ENCODE assay signal across 10 cellular contexts in genomic region chr19:46297700-46298476, GRCh38. TPM values are rescaled to one million over a fixed set of nuclear protein-coding genes. Genes with fewer than 3 reads are reported as not detected.
DNase-seq lines count a peak whose midpoint lies in the region; ATAC-seq and TF ChIP-seq lines count a peak whose summit lies in the region.
"Had no signal": no experiment of that assay in that cellular context is flagged by ENCODE, and none has a peak within 500 bp of the region (broad histone marks: within the 10 kb centered on the region; RNA-seq: fewer than 3 reads in every experiment).

No MANE protein-coding gene starts in this region.

- H3K9me1 ChIP-seq in IMR-90 (ENCODE audit: insufficient read depth, low read length) = no peaks in the 10 kb centered on the region

- no peak for TF ChIP-seq RAD21 in IMR-90 (IDR thresholded peaks at IDR 0.05; ENCODE audit: low read length)

- WGBS in IMR-90 (ENCODE audit: extremely low coverage in 2 of 2, insufficient read length in 1 of 2), 2 experiments = 9% methylated on average over 6 of the region's 19 CpGs; no CpG with 5 or more reads in 1 of the 2 experiments
- WGBS in ectodermal cell, 2 experiments = 73 to 74% methylated on average over 18 of the region's 19 CpGs
- WGBS in right lobe of liver (ENCODE audit: insufficient coverage, low coverage, low lambda C conversion rate, missing lambda C conversion rate) = 14% methylated on average over 5 of the region's 19 CpGs

- no peak overlapping the region for H2BK5ac ChIP-seq in IMR-90 (ENCODE audit: low read depth, low read length, poor library complexity, severe bottlenecking)

- intact Hi-C loops in IMR-90 (cut with micrococcal nuclease) = no loop called here
- intact Hi-C loops in right lobe of liver (cut with DNase I) = no loop called here

- TF ChIP-seq POLR2A in IMR-90 (IDR thresholded peaks at IDR 0.05; ENCODE audit: low read depth, low read length) (no peak), right lobe of liver (IDR thresholded peaks at IDR 0.05) (no peak)

- no peak for TF ChIP-seq CTCF in IMR-90 (conservative IDR thresholded peaks at IDR 0.05; ENCODE audit: low read depth, low read length)
- TF ChIP-seq CTCF in right lobe of liver (IDR thresholded peaks at IDR 0.05) = peak in 1 of 4 donors; percentile 13

- H3K36me3 ChIP-seq in IMR-90 (ENCODE audit: control insufficient read depth, insufficient read depth, low read length) = no peaks in the 10 kb centered on the region
- no peaks in the 10 kb centered on the region for H3K36me3 ChIP-seq in ectodermal cell (ENCODE audit: control insufficient read depth, insufficient read depth, low read length)
- H3K36me3 ChIP-seq in right lobe of liver = no peaks in the 10 kb centered on the region
- no peaks in the 10 kb centered on the region for H3K36me3 ChIP-seq in subcutaneous abdominal adipose tissue (ENCODE audit: control insufficient read depth in 5 of 5, insufficient read depth in 5 of 5, low read length in 5 of 5)

- H3K9me3 ChIP-seq in IMR-90 (ENCODE audit: control insufficient read depth, insufficient read depth, low read length) = peaks cover 6% of the 10 kb centered on the region
- no peaks in the 10 kb centered on the region for H3K9me3 ChIP-seq in ectodermal cell (ENCODE audit: control insufficient read depth, low read length)
- no peaks in the 10 kb centered on the region for H3K9me3 ChIP-seq in right lobe of liver
- peaks cover 0 to 4% (median 0%) of the 10 kb centered on the region in 5 donors for H3K9me3 ChIP-seq in subcutaneous abdominal adipose tissue (ENCODE audit: control insufficient read depth in 5 of 5, low read length in 5 of 5)

- no peaks in the 10 kb centered on the region for H3K4me1 Mint-ChIP-seq in activated T-helper 17 cell treated with anti-CD3 and anti-CD28 coated beads, Interleukin-2, amount 50 U/mL, for 72 hours

- no peak overlapping the region for H2BK20ac ChIP-seq in IMR-90 (ENCODE audit: low read depth, low read length)

- no peak overlapping the region for H3K9ac ChIP-seq in IMR-90 (ENCODE audit: low read depth, low read length)
- H3K9ac ChIP-seq in subcutaneous abdominal adipose tissue (ENCODE audit: low read length in 5 of 5) = peak overlapping the region in 2 of 5 donors; percentile 16 to 76

- H4K8ac ChIP-seq in IMR-90 (ENCODE audit: low read depth in 2 of 2, low read length in 2 of 2) = no peak overlapping the region

- no peak overlapping the region for H3K14ac ChIP-seq in IMR-90 (replicated peaks; ENCODE audit: low read depth, low read length)

- H3K27ac Mint-ChIP-seq in activated T-helper 17 cell treated with anti-CD3 and anti-CD28 coated beads, Interleukin-2, amount 50 U/mL, for 72 hours = no peak overlapping the region
- H3K27ac Mint-ChIP-seq: effector memory CD8-positive, alpha-beta T cell had no signal

- no peaks in the 10 kb centered on the region for H3K9me3 Mint-ChIP-seq in activated T-helper 17 cell treated with anti-CD3 and anti-CD28 coated beads, Interleukin-2, amount 50 U/mL, for 72 hours
- H3K9me3 Mint-ChIP-seq: effector memory CD8-positive, alpha-beta T cell had no signal

- ATAC-seq in IMR-90 (ENCODE audit: low read depth) (no peak), right lobe of liver (no peak), HG03196 (IDR thresholded peaks at IDR 0.05; ENCODE audit: unreplicated experiment) (no peak)
- no peak for ATAC-seq in activated T-helper 17 cell treated with anti-CD3 and anti-CD28 coated beads, Interleukin-2, amount 50 U/mL, for 72 hours (replicated peaks)
- no peak for ATAC-seq in stimulated activated naive CD8-positive, alpha-beta T cell treated with anti-CD3 and anti-CD28 coated beads, Interleukin-15, Interleukin-2, amounts not matched to agents 100 U/mL and 50 U/mL, for 24 hours
- ATAC-seq: effector memory CD8-positive, alpha-beta T cell had no signal

- H3K79me1 ChIP-seq in IMR-90 (ENCODE audit: low read depth in 1 of 2, low read length in 2 of 2) = no peaks in the 10 kb centered on the region

- in situ Hi-C loops in IMR-90 (cut with MboI; ENCODE audit: low sequenced_read_pairs) = no loop called here

- DNase-seq in IMR-90 (no peak), right lobe of liver (peak in 2 of 3 donors; percentile 59 to 65), NOMO-1 treated with DMSO at 0.1 percent for 48 hours (lab: John Stamatoyannopoulos, UW; ENCODE audit: unreplicated experiment) (no peak)
- DNase-seq in stimulated activated naive CD8-positive, alpha-beta T cell treated with anti-CD3 and anti-CD28 coated beads, Interleukin-15, Interleukin-2, amounts not matched to agents 100 U/mL and 50 U/mL, for 24 hours = no peak
- DNase-seq: effector memory CD8-positive, alpha-beta T cell had no signal

- H3K18ac ChIP-seq in IMR-90 (ENCODE audit: low read depth, low read length) = no peak overlapping the region

- H3K4me3 ChIP-seq in IMR-90 (ENCODE audit: insufficient read depth, low read depth, low read length) (no peak overlapping the region), ectodermal cell (ENCODE audit: insufficient read depth, low read depth, low read length) (peak overlapping the region; percentile 73), right lobe of liver (peak overlapping the region in 2 of 3 donors; percentile 16 to 26), subcutaneous abdominal adipose tissue (ENCODE audit: low read depth in 1 of 5, low read length in 5 of 5) (peak overlapping the region in 4 of 5 donors; percentile 61 to 82 (median 69))

- H2AK9ac ChIP-seq in IMR-90 (replicated peaks; ENCODE audit: low read depth, low read length, poor library complexity) = peak overlapping the region; percentile 9

- H3K27me3 Mint-ChIP-seq in activated T-helper 17 cell treated with anti-CD3 and anti-CD28 coated beads, Interleukin-2, amount 50 U/mL, for 72 hours = peaks cover 31% of the 10 kb centered on the region

- BruUV-seq in IMR-90 (replicated peaks; lab: Mats Ljungman, UMichigan) = no TSS peak

- H4K5ac ChIP-seq in IMR-90 (ENCODE audit: low read depth, low read length) = no peak overlapping the region

- no peaks in the 10 kb centered on the region for H4K20me1 ChIP-seq in IMR-90 (ENCODE audit: insufficient read depth, low read length)

- H3K4me1 ChIP-seq in IMR-90 (ENCODE audit: control insufficient read depth, insufficient read depth, low read length) = peaks cover 6% of the 10 kb centered on the region; the same call in 1 of the 2 replicates
- peaks cover 19% of the 10 kb centered on the region for H3K4me1 ChIP-seq in ectodermal cell (ENCODE audit: control insufficient read depth, insufficient read depth, low read length)
- H3K4me1 ChIP-seq in right lobe of liver = peaks cover 0 to 27% (median 11%) of the 10 kb centered on the region in 4 donors
- peaks cover 6 to 46% (median 44%) of the 10 kb centered on the region in 5 donors for H3K4me1 ChIP-seq in subcutaneous abdominal adipose tissue (ENCODE audit: control insufficient read depth in 5 of 5, insufficient read depth in 5 of 5, low read length in 5 of 5)

- H2AFZ ChIP-seq in IMR-90 (replicated peaks; ENCODE audit: low read length, poor library complexity) = no peak overlapping the region

- peaks cover 53% of the 10 kb centered on the region for H3K27me3 ChIP-seq in IMR-90 (ENCODE audit: control insufficient read depth, insufficient read depth, low read length)
- no peaks in the 10 kb centered on the region for H3K27me3 ChIP-seq in ectodermal cell (ENCODE audit: control insufficient read depth, insufficient read depth, low read length, poor library complexity, severe bottlenecking)
- H3K27me3 ChIP-seq in right lobe of liver = no peaks in the 10 kb centered on the region
- peaks cover 0 to 6% (median 5%) of the 10 kb centered on the region in 5 donors for H3K27me3 ChIP-seq in subcutaneous abdominal adipose tissue (ENCODE audit: control insufficient read depth in 5 of 5, insufficient read depth in 4 of 5, low read length in 5 of 5)

- no peak overlapping the region for H2BK15ac ChIP-seq in IMR-90 (ENCODE audit: low read depth, low read length)

- H4K91ac ChIP-seq in IMR-90 (ENCODE audit: insufficient read depth, low read depth, low read length) = no peak overlapping the region

- H3K27ac ChIP-seq in IMR-90 (ENCODE audit: insufficient read depth, low read length) (no peak overlapping the region), ectodermal cell (ENCODE audit: insufficient read depth, low read depth, low read length, poor library complexity, severe bottlenecking) (no peak overlapping the region), right lobe of liver (peak overlapping the region in 2 of 3 donors; percentile 43 to 58), subcutaneous abdominal adipose tissue (ENCODE audit: low read depth, low read length) (peak overlapping the region; percentile 89)

- no peak overlapping the region for H3K4ac ChIP-seq in IMR-90 (ENCODE audit: low read depth, low read length)

- H2AK5ac ChIP-seq in IMR-90 (ENCODE audit: low read depth, low read length) = no peak overlapping the region

- no peak overlapping the region for H3K23ac ChIP-seq in IMR-90 (ENCODE audit: low read depth, low read length)

- CTCF ChIA-PET in IMR-90 (lab: Yijun Ruan, JAX) = no interaction called here

- no peak overlapping the region for H2BK120ac ChIP-seq in IMR-90 (ENCODE audit: low read depth, low read length)

- H3K56ac ChIP-seq in IMR-90 (ENCODE audit: extremely low read depth, insufficient read depth, low read length) = no peak overlapping the region

- POLR2A ChIA-PET in IMR-90 (lab: Charles Lee; ENCODE audit: unreplicated experiment) = no interaction called here

- H3K36me3 Mint-ChIP-seq in activated T-helper 17 cell treated with anti-CD3 and anti-CD28 coated beads, Interleukin-2, amount 50 U/mL, for 72 hours (ENCODE audit: low read depth) = no peaks in the 10 kb centered on the region

- dilution Hi-C loops in IMR-90 (cut with HindIII; ENCODE audit: low sequenced_read_pairs, unreplicated experiment) = no loop called here

- no peak overlapping the region for H3K4me3 Mint-ChIP-seq in activated T-helper 17 cell treated with anti-CD3 and anti-CD28 coated beads, Interleukin-2, amount 50 U/mL, for 72 hours
- H3K4me3 Mint-ChIP-seq: effector memory CD8-positive, alpha-beta T cell had no signal

- H3K4me2 ChIP-seq in IMR-90 (ENCODE audit: low read depth, low read length) = no peak overlapping the region

RNA-seq across cellular contexts. Expression of gene HIF3A, which starts 1.0 kb away (rescaled TPM):
- total RNA-seq in IMR-90 (2012; rRNA removed) = not detected in 2 replicates
- polyA plus RNA-seq in IMR-90 (2012; rRNA removed) = 0.02 and 0.19 TPM in 2 replicates
- 0.03 TPM in 1 of 2 replicates, not detected in the other for polyA plus RNA-seq in IMR-90 (2012; cell fraction: cytosol; rRNA removed)
- polyA plus RNA-seq in IMR-90 (2012; cell fraction: nucleus; rRNA removed; ENCODE audit: low replicate concordance) = 0.13 and 0.23 TPM in 2 replicates
- polyA plus RNA-seq in ectodermal cell (2013, experiment 1 of 4) = 37.7 TPM
- 35.7 TPM for polyA plus RNA-seq in ectodermal cell (2013, experiment 2 of 4)
- polyA plus RNA-seq in ectodermal cell (2013, experiment 3 of 4) = 19.0 TPM
- 22.1 TPM for polyA plus RNA-seq in ectodermal cell (2013, experiment 4 of 4)
- 1 to 10 TPM in 5 of 6 experiments, under 1 TPM in 1; 0.47 to 9.2 (median 4.5) TPM for total RNA-seq in right lobe of liver
- total RNA-seq in activated T-helper 17 cell treated with anti-CD3 and anti-CD28 coated beads, Interleukin-2, amount 50 U/mL, for 72 hours = not detected
- total RNA-seq: T-helper 1 cell treated with Interleukin-12 subunit alpha and Interleukin-12 subunit beta and Interleukin-4 antibody, amounts not matched to agents 30 ng/mL and 1 ng/mL, for 36 hours had no signal

RNA-seq across cellular contexts. Expression of gene PPP5C, which starts 49.0 kb away (rescaled TPM):
- total RNA-seq in IMR-90 (2012; rRNA removed) (68.9 and 80.5 TPM in 2 replicates), right lobe of liver (10 to 100 TPM; 23.9 to 47.8 (median 36.0) TPM)
- 128 and 133 TPM in 2 replicates for polyA plus RNA-seq in IMR-90 (2012; rRNA removed)
- 103 and 109 TPM in 2 replicates for polyA plus RNA-seq in IMR-90 (2012; cell fraction: cytosol; rRNA removed)
- polyA plus RNA-seq in IMR-90 (2012; cell fraction: nucleus; rRNA removed; ENCODE audit: low replicate concordance) = 214 and 279 TPM in 2 replicates
- 114 TPM for polyA plus RNA-seq in ectodermal cell (2013, experiment 1 of 4)
- polyA plus RNA-seq in ectodermal cell (2013, experiment 2 of 4) = 107 TPM
- polyA plus RNA-seq in ectodermal cell (2013, experiment 3 of 4) = 84.8 TPM
- 99.0 TPM for polyA plus RNA-seq in ectodermal cell (2013, experiment 4 of 4)
- 100 to 1,000 TPM in 1 of 2 donors, 10 to 100 TPM in 1; 60.0 to 127 TPM for total RNA-seq in activated T-helper 17 cell treated with anti-CD3 and anti-CD28 coated beads, Interleukin-2, amount 50 U/mL, for 72 hours

Comparison
In these comparisons a context has a peak if more than half of its experiments do, and no peak if none do; other contexts are left out.
1. DNase-seq: peak in right lobe of liver (2 of 3); none in IMR-90 (single experiment), stimulated activated naive CD8-positive, alpha-beta T cell treated with anti-CD3 and anti-CD28 coated beads, Interleukin-15, Interleukin-2, amounts not matched to agents 100 U/mL and 50 U/mL, for 24 hours (single experiment) and NOMO-1 treated with DMSO at 0.1 percent for 48 hours (single experiment).
2. H3K27ac ChIP-seq: peak in right lobe of liver (2 of 3) and subcutaneous abdominal adipose tissue (single experiment); none in IMR-90 (single experiment) and ectodermal cell (single experiment).